In genomic region chr1:21232044-21232443, GRCh38 we compare ENCODE assay signal across 8 cellular contexts. TPM values are rescaled to one million over a fixed set of nuclear protein-coding genes. Genes with fewer than 3 reads are reported as not detected.
DNase-seq lines count a peak whose midpoint lies in the region; TF ChIP-seq lines count a peak whose summit lies in the region.

No MANE protein-coding gene starts in this region.

- H3K4me3 ChIP-seq in GM12864 (ENCODE audit: low read depth, low read length) (no peak overlapping the region), neutrophil (ENCODE audit: low read depth in 1 of 2, low read length in 1 of 2) (no peak overlapping the region)

- H3K27me3 ChIP-seq in neutrophil, result no peaks in the 10 kb centered on the region

- no peak overlapping the region for H3K27ac Mint-ChIP-seq in activated CD4-positive, alpha-beta T cell treated with anti-CD3 and anti-CD28 coated beads, Interleukin-2, amount 10 ng/mL, durations not matched to agents 24 days and 14 days

- H3K9me3 Mint-ChIP-seq in activated CD4-positive, alpha-beta T cell treated with anti-CD3 and anti-CD28 coated beads, Interleukin-2, amount 10 ng/mL, durations not matched to agents 24 days and 14 days, result no peaks in the 10 kb centered on the region

- peaks cover 49% of the 10 kb centered on the region for H3K36me3 Mint-ChIP-seq in activated CD4-positive, alpha-beta T cell treated with anti-CD3 and anti-CD28 coated beads, Interleukin-2, amount 10 ng/mL, durations not matched to agents 24 days and 14 days (ENCODE audit: low read depth)

- no peaks in the 10 kb centered on the region for H3K4me1 ChIP-seq in neutrophil (ENCODE audit: control insufficient read depth in 1 of 2, insufficient read depth in 1 of 2, low read depth in 1 of 2, low read length in 1 of 2)

- H3K9me3 ChIP-seq in neutrophil, result peaks cover 7% of the 10 kb centered on the region

- no peak overlapping the region for H3K4me3 Mint-ChIP-seq in activated CD4-positive, alpha-beta T cell treated with anti-CD3 and anti-CD28 coated beads, Interleukin-2, amount 10 ng/mL, durations not matched to agents 24 days and 14 days

- peak; percentile 77 for DNase-seq in AG20443 (ENCODE audit: low spot score)
- DNase-seq in GM12864 (ENCODE audit: low read depth), result no peak
- DNase-seq in NCI-H2107 treated with DMSO at 0.1 percent for 48 hours (lab: John Stamatoyannopoulos, UW; ENCODE audit: unreplicated experiment), result peak; percentile 49
- DNase-seq in activated CD4-positive, alpha-beta T cell treated with anti-CD3 and anti-CD28 coated beads, Interleukin-2, amount 10 ng/mL, durations not matched to agents 24 days and 14 days, result peak; percentile 76
- DNase-seq in fibroblast of the conjunctiva (ENCODE audit: low read depth), result peak; percentile 49
- DNase-seq in NCI-H526 treated with DMSO at 0.1 percent for 48 hours (lab: John Stamatoyannopoulos, UW), result no peak
- DNase-seq in NK-92 (lab: John Stamatoyannopoulos, UW; ENCODE audit: unreplicated experiment), result no peak

- H3K36me3 ChIP-seq in neutrophil, result peaks cover 99% of the 10 kb centered on the region

- peak; percentile 83 for TF ChIP-seq CTCF in GM12864 (IDR thresholded peaks at IDR 0.05; ENCODE audit: low read depth, low read length, missing control alignments)
- peak; percentile 72 for TF ChIP-seq CTCF in neutrophil (IDR thresholded peaks at IDR 0.05)

- no peak overlapping the region for H3K27ac ChIP-seq in neutrophil

- H3K4me1 Mint-ChIP-seq in activated CD4-positive, alpha-beta T cell treated with anti-CD3 and anti-CD28 coated beads, Interleukin-2, amount 10 ng/mL, durations not matched to agents 24 days and 14 days, result no peaks in the 10 kb centered on the region

- no peaks in the 10 kb centered on the region for H3K27me3 Mint-ChIP-seq in activated CD4-positive, alpha-beta T cell treated with anti-CD3 and anti-CD28 coated beads, Interleukin-2, amount 10 ng/mL, durations not matched to agents 24 days and 14 days

- intact Hi-C loops in activated CD4-positive, alpha-beta T cell treated with anti-CD3 and anti-CD28 coated beads, Interleukin-2, amount 10 ng/mL, durations not matched to agents 24 days and 14 days (cut with micrococcal nuclease), result loop anchor here (1.0 kb wide), 1 partner anchor 136 kb away; no protein-coding TSS in a partner anchor

RNA-seq across cellular contexts. Expression of gene EIF4G3, which starts 55.3 kb away (rescaled TPM):
- 64.0 and 66.8 TPM in 2 replicates for total RNA-seq in activated CD4-positive, alpha-beta T cell treated with anti-CD3 and anti-CD28 coated beads, Interleukin-2, amount 10 ng/mL, durations not matched to agents 24 days and 14 days

RNA-seq across cellular contexts. Expression of gene ECE1, which starts 58.2 kb away (rescaled TPM):
- 133 and 134 TPM in 2 replicates for total RNA-seq in activated CD4-positive, alpha-beta T cell treated with anti-CD3 and anti-CD28 coated beads, Interleukin-2, amount 10 ng/mL, durations not matched to agents 24 days and 14 days

Comparison
In these comparisons a context has a peak if more than half of its experiments do, and no peak if none do; other contexts are left out.
1. DNase-seq: peak in AG20443 (single experiment), NCI-H2107 treated with DMSO at 0.1 percent for 48 hours (single experiment), activated CD4-positive, alpha-beta T cell treated with anti-CD3 and anti-CD28 coated beads, Interleukin-2, amount 10 ng/mL, durations not matched to agents 24 days and 14 days (single experiment) and fibroblast of the conjunctiva (single experiment); none in GM12864 (single experiment), NCI-H526 treated with DMSO at 0.1 percent for 48 hours (single experiment) and NK-92 (single experiment).